1 cellular context compared by ENCODE assay signal in the genomic region with DNA sequence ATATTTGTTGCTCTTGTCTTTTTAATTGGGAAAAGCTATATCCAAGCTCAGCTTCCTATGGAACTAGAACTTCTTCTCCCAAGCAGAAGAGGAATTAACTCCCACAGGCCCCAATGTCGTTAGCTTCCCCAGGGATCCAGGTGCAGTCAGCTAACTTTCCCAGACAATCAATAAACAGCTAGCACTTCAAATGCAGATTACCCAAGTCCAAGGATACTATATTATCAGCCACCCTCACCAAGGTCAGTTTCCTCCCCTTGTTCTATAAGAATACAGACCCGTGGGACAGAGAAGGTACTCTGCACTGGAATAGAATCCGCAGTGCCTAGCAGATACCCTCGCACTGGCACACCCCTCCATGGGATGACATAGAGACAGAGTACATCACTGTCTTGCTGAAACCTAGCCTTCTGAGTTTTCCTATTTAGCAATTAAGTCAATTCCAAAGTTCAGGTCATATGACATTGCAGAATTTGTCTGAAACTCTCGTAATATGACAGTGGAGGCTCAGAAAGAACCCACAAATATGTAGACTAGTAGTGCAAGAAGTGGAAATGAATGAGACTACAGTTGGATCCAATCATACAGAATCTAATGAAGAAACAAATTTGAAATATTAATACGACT.
A peak's percentile ranks its signal among the peaks of the same experiment; 100 is the strongest.
TF ChIP-seq lines count a peak whose summit lies in the region.

No MANE protein-coding gene starts in this region.

TF ChIP-seq in HepG2, 621 proteins besides CTCF, POLR2A, EP300 and RAD21 (continued from another document):
- TF ChIP-seq, protein P1, sequence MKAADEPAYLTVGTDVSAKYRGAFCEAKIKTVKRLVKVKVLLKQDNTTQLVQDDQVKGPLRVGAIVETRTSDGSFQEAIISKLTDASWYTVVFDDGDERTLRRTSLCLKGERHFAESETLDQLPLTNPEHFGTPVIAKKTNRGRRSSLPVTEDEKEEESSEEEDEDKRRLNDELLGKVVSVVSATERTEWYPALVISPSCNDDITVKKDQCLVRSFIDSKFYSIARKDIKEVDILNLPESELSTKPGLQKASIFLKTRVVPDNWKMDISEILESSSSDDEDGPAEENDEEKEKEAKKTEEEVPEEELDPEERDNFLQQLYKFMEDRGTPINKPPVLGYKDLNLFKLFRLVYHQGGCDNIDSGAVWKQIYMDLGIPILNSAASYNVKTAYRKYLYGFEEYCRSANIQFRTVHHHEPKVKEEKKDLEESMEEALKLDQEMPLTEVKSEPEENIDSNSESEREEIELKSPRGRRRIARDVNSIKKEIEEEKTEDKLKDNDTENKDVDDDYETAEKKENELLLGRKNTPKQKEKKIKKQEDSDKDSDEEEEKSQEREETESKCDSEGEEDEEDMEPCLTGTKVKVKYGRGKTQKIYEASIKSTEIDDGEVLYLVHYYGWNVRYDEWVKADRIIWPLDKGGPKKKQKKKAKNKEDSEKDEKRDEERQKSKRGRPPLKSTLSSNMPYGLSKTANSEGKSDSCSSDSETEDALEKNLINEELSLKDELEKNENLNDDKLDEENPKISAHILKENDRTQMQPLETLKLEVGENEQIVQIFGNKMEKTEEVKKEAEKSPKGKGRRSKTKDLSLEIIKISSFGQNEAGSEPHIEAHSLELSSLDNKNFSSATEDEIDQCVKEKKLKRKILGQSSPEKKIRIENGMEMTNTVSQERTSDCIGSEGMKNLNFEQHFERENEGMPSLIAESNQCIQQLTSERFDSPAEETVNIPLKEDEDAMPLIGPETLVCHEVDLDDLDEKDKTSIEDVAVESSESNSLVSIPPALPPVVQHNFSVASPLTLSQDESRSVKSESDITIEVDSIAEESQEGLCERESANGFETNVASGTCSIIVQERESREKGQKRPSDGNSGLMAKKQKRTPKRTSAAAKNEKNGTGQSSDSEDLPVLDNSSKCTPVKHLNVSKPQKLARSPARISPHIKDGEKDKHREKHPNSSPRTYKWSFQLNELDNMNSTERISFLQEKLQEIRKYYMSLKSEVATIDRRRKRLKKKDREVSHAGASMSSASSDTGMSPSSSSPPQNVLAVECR (CRISPR knock-in tag; IDR thresholded peaks at IDR 0.05; ENCODE audit: borderline replicate concordance), result peak; percentile 29; the same call in 1 of the 2 replicates
- TF ChIP-seq ZC3H13 (CRISPR knock-in tag; IDR thresholded peaks at IDR 0.05) (no peak), ZNF569 (CRISPR knock-in tag; IDR thresholded peaks at IDR 0.05; ENCODE audit: borderline replicate concordance) (no peak), FOXJ3 (CRISPR knock-in tag; IDR thresholded peaks at IDR 0.05; ENCODE audit: borderline replicate concordance) (peak; percentile 77; the same call in 1 of the 2 replicates), KAT2B (IDR thresholded peaks at IDR 0.05; ENCODE audit: borderline replicate concordance, low read depth, low read length) (no peak)
TF ChIP-seq in HepG2: peak in this region for 115.
